Comparison of ENCODE assay signal across 11 cellular contexts in the genomic region with DNA sequence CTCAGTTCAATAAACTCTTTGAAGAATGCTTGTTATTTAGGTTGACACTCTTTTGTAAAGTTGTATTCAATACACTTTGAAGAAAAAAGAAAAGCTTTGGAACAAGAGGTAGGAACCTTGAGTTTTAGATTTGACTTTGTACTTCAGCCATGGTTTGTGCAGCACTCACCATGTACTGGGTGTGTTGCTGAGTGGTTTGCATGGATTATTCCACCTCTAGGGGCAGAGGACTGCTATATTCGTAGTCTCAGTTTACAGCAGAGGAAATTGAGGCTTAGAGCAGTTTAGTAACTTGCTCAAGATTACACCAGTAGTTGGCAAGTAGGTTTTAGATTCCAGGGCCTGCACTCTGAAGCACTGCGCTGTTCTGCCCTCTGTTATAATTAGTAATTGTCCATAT.
DNase-seq lines count a peak whose midpoint lies in the region; ATAC-seq and TF ChIP-seq lines count a peak whose summit lies in the region.
"Had no signal": no experiment of that assay in that cellular context is flagged by ENCODE, and none has a peak within 500 bp of the region (broad histone marks: within the 10 kb centered on the region; RNA-seq: fewer than 3 reads in every experiment).

No MANE protein-coding gene starts in this region.

- no peaks in the 10 kb centered on the region for H3K27me3 ChIP-seq in cardiac muscle cell
- no peaks in the 10 kb centered on the region for H3K27me3 ChIP-seq in left ventricle myocardium inferior (ENCODE audit: low read depth)
- no peaks in the 10 kb centered on the region for H3K27me3 ChIP-seq in hepatocyte
- no peaks in the 10 kb centered on the region for H3K27me3 ChIP-seq in upper lobe of right lung
- H3K27me3 ChIP-seq: ascending aorta, tibial artery had no signal

- H3K9me3 ChIP-seq in cardiac muscle cell (ENCODE audit: low read depth) (no peaks in the 10 kb centered on the region), left ventricle myocardium inferior (replicated peaks) (no peaks in the 10 kb centered on the region), hepatocyte (ENCODE audit: low read depth) (no peaks in the 10 kb centered on the region), upper lobe of right lung (no peaks in the 10 kb centered on the region)
- H3K9me3 ChIP-seq: ascending aorta, tibial artery had no signal

- TF ChIP-seq CTCF in cardiac muscle cell (IDR thresholded peaks at IDR 0.05; ENCODE audit: low read depth, low read length) (peak; percentile 10), left ventricle myocardium inferior (IDR thresholded peaks at IDR 0.05; ENCODE audit: borderline replicate concordance) (no peak), hepatocyte (IDR thresholded peaks at IDR 0.05; ENCODE audit: poor library complexity) (peak; percentile 17), upper lobe of right lung (IDR thresholded peaks at IDR 0.05) (no peak)

- H3K9me2 ChIP-seq in hepatocyte (replicated peaks; ENCODE audit: insufficient read depth) = no peaks in the 10 kb centered on the region

- H3K4me3 ChIP-seq in cardiac muscle cell (no peak overlapping the region), left ventricle myocardium inferior (no peak overlapping the region), hepatocyte (no peak overlapping the region), upper lobe of right lung (no peak overlapping the region)
- H3K4me3 ChIP-seq: ascending aorta, tibial artery had no signal

- ATAC-seq in SK-N-SH treated with all-trans-retinoic acid at 6 μM for 48 hours = peak; percentile 51; the same call in 2 of the 3 replicates
- ATAC-seq in upper lobe of right lung = peak; percentile 34
- no peak for ATAC-seq in GM19452 (IDR thresholded peaks at IDR 0.05; ENCODE audit: unreplicated experiment)

- 67% methylated on average over 2 of the region's 2 CpGs for WGBS in hepatocyte (ENCODE audit: low lambda C conversion rate, missing lambda C conversion rate)

- H3K4me2 ChIP-seq in hepatocyte = no peak overlapping the region

- H2AFZ ChIP-seq in hepatocyte = no peak overlapping the region

- DNase-seq in cardiac muscle cell (ENCODE audit: low read depth in 1 of 2, low spot score in 1 of 2) (peak; percentile 11 to 15), left ventricle myocardium inferior (no peak), hepatocyte (ENCODE audit: low spot score) (peak; percentile 8), upper lobe of right lung (no peak)
- no peak for DNase-seq in activated CD8-positive, alpha-beta memory T cell treated with anti-CD3 and anti-CD28 coated beads for 24 hours
- DNase-seq in activated effector memory CD4-positive, alpha-beta T cell treated with anti-CD3 and anti-CD28 coated beads, Interleukin-2, amount 50 U/mL, for 16 hours = no peak
- DNase-seq: tibial artery had no signal

- H4K20me1 ChIP-seq in hepatocyte (ENCODE audit: insufficient read depth, poor library complexity, severe bottlenecking) = peaks cover 10% of the 10 kb centered on the region

- peaks cover 79% of the 10 kb centered on the region for H3K79me2 ChIP-seq in hepatocyte

- H3K36me3 ChIP-seq in cardiac muscle cell (no peaks in the 10 kb centered on the region), left ventricle myocardium inferior (no peaks in the 10 kb centered on the region), hepatocyte (replicated peaks; ENCODE audit: insufficient read depth, low read depth) (no peaks in the 10 kb centered on the region), upper lobe of right lung (no peaks in the 10 kb centered on the region)
- H3K36me3 ChIP-seq: ascending aorta, tibial artery had no signal

- intact Hi-C loops in left ventricle myocardium inferior (cut with micrococcal nuclease) (no loop called here), upper lobe of right lung (cut with DNase I) (no loop called here)

- H3K27ac ChIP-seq in cardiac muscle cell = peak overlapping the region; percentile 4
- no peak overlapping the region for H3K27ac ChIP-seq in left ventricle myocardium inferior (replicated peaks)
- no peak overlapping the region for H3K27ac ChIP-seq in hepatocyte
- no peak overlapping the region for H3K27ac ChIP-seq in upper lobe of right lung
- H3K27ac ChIP-seq: ascending aorta, epithelial cell of prostate, tibial artery had no signal

- peaks cover 6% of the 10 kb centered on the region for H3K4me1 ChIP-seq in cardiac muscle cell (ENCODE audit: low read depth)
- H3K4me1 ChIP-seq in left ventricle myocardium inferior = peaks cover 41% of the 10 kb centered on the region
- no peaks in the 10 kb centered on the region for H3K4me1 ChIP-seq in hepatocyte (ENCODE audit: insufficient read depth)
- H3K4me1 ChIP-seq in upper lobe of right lung = no peaks in the 10 kb centered on the region
- H3K4me1 ChIP-seq: ascending aorta, tibial artery had no signal

TF ChIP-seq in SK-N-SH treated with all-trans-retinoic acid at 6 μM for 48 hours, 23 proteins besides CTCF, POLR2A, EP300 and RAD21:
- TF ChIP-seq PPARA (CRISPR knock-in tag; IDR thresholded peaks at IDR 0.05; ENCODE audit: borderline replicate concordance) (no peak), ZNF70 (CRISPR knock-in tag; IDR thresholded peaks at IDR 0.05) (no peak), OSR1 (CRISPR knock-in tag; IDR thresholded peaks at IDR 0.05) (no peak), TCF4 (CRISPR knock-in tag; IDR thresholded peaks at IDR 0.05; ENCODE audit: borderline replicate concordance) (no peak), ZNF8 (CRISPR knock-in tag; IDR thresholded peaks at IDR 0.05) (no peak), ZFP3 (CRISPR knock-in tag; IDR thresholded peaks at IDR 0.05) (no peak), TOX (CRISPR knock-in tag; IDR thresholded peaks at IDR 0.05; ENCODE audit: borderline replicate concordance) (no peak), ZFP30 (CRISPR knock-in tag; IDR thresholded peaks at IDR 0.05) (no peak), RARB (CRISPR knock-in tag; IDR thresholded peaks at IDR 0.05) (no peak), ARNTL (CRISPR knock-in tag; IDR thresholded peaks at IDR 0.05; ENCODE audit: borderline replicate concordance, low read depth) (no peak), BACH2 (CRISPR knock-in tag; IDR thresholded peaks at IDR 0.05; ENCODE audit: borderline replicate concordance) (no peak), CSDC2 (CRISPR knock-in tag; IDR thresholded peaks at IDR 0.05) (no peak), ISL1 (CRISPR knock-in tag; IDR thresholded peaks at IDR 0.05) (no peak), GLIS3 (CRISPR knock-in tag; IDR thresholded peaks at IDR 0.05) (no peak)
- TF ChIP-seq, protein P1, sequence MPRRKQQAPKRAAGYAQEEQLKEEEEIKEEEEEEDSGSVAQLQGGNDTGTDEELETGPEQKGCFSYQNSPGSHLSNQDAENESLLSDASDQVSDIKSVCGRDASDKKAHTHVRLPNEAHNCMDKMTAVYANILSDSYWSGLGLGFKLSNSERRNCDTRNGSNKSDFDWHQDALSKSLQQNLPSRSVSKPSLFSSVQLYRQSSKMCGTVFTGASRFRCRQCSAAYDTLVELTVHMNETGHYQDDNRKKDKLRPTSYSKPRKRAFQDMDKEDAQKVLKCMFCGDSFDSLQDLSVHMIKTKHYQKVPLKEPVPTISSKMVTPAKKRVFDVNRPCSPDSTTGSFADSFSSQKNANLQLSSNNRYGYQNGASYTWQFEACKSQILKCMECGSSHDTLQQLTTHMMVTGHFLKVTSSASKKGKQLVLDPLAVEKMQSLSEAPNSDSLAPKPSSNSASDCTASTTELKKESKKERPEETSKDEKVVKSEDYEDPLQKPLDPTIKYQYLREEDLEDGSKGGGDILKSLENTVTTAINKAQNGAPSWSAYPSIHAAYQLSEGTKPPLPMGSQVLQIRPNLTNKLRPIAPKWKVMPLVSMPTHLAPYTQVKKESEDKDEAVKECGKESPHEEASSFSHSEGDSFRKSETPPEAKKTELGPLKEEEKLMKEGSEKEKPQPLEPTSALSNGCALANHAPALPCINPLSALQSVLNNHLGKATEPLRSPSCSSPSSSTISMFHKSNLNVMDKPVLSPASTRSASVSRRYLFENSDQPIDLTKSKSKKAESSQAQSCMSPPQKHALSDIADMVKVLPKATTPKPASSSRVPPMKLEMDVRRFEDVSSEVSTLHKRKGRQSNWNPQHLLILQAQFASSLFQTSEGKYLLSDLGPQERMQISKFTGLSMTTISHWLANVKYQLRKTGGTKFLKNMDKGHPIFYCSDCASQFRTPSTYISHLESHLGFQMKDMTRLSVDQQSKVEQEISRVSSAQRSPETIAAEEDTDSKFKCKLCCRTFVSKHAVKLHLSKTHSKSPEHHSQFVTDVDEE (CRISPR knock-in tag; IDR thresholded peaks at IDR 0.05) = no peak
- TF ChIP-seq, protein P2, sequence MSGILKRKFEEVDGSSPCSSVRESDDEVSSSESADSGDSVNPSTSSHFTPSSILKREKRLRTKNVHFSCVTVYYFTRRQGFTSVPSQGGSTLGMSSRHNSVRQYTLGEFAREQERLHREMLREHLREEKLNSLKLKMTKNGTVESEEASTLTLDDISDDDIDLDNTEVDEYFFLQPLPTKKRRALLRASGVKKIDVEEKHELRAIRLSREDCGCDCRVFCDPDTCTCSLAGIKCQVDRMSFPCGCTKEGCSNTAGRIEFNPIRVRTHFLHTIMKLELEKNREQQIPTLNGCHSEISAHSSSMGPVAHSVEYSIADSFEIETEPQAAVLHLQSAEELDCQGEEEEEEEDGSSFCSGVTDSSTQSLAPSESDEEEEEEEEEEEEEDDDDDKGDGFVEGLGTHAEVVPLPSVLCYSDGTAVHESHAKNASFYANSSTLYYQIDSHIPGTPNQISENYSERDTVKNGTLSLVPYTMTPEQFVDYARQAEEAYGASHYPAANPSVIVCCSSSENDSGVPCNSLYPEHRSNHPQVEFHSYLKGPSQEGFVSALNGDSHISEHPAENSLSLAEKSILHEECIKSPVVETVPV (CRISPR knock-in tag; IDR thresholded peaks at IDR 0.05) = no peak
- TF ChIP-seq, protein P3, sequence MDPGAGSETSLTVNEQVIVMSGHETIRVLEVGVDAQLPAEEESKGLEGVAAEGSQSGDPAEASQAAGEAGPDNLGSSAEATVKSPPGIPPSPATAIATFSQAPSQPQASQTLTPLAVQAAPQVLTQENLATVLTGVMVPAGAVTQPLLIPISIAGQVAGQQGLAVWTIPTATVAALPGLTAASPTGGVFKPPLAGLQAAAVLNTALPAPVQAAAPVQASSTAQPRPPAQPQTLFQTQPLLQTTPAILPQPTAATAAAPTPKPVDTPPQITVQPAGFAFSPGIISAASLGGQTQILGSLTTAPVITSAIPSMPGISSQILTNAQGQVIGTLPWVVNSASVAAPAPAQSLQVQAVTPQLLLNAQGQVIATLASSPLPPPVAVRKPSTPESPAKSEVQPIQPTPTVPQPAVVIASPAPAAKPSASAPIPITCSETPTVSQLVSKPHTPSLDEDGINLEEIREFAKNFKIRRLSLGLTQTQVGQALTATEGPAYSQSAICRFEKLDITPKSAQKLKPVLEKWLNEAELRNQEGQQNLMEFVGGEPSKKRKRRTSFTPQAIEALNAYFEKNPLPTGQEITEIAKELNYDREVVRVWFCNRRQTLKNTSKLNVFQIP (CRISPR knock-in tag; IDR thresholded peaks at IDR 0.05; ENCODE audit: borderline replicate concordance, low read depth) = no peak

Comparison
In these comparisons a context has a peak if more than half of its experiments do, and no peak if none do; other contexts are left out.
1. DNase-seq: peak in cardiac muscle cell (2 of 2) and hepatocyte (single experiment); none in left ventricle myocardium inferior (single experiment), upper lobe of right lung (single experiment), activated CD8-positive, alpha-beta memory T cell treated with anti-CD3 and anti-CD28 coated beads for 24 hours (single experiment) and activated effector memory CD4-positive, alpha-beta T cell treated with anti-CD3 and anti-CD28 coated beads, Interleukin-2, amount 50 U/mL, for 16 hours (single experiment).
2. CTCF ChIP-seq: peak in cardiac muscle cell (single experiment) and hepatocyte (single experiment); none in left ventricle myocardium inferior (single experiment) and upper lobe of right lung (single experiment).